8 cellular contexts compared by ENCODE assay signal in the genomic region with DNA sequence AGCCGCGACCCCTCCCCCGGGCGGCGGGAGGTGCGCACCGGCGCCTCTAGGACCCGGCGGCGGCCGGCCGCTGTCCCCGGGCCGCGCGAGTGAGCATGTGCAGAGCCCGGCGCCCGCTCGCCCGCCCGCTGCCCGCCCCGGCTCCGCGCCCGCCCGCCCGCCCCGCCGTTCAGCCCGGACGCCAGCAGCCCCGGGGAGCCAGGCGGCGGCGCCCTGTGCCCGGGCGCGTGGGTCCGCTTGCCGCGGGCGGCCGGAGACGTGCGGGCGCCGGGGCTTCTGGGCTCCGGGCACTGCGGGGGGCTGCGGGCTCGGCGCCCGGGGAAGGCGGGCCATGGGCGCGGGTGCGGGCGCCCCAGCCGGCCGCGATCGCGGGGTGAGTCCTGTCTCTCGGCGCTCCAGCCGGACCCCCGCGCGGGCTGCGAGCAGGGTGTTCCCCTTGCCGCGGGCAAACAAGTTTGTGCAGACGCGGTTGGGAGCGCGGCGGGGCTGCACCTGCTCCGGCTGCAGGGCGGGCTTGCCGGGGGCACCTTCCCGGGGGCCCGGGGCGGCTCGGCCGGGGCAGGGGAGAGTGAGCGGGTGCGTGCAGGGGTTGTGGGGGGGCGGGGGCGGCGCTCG. TPM values are rescaled to one million over a fixed set of nuclear protein-coding genes. Genes with fewer than 3 reads are reported as not detected.
A peak's percentile ranks its signal among the peaks of the same experiment; 100 is the strongest.
DNase-seq lines count a peak whose midpoint lies in the region.

A gene (plus strand): TSS at position 100 of the 615 bp plus-strand sequence. CDS start 10,280 bp downstream, outside the sequence.

- POLR2A ChIA-PET in activated CD4-positive, alpha-beta memory T cell treated with anti-CD3 and anti-CD28 coated beads for 36 hours (lab: Charles Lee) = no interaction called here
- POLR2A ChIA-PET in activated CD4-positive, alpha-beta memory T cell treated with anti-CD3 and anti-CD28 coated beads, Interleukin-2, amount 10 ng/mL, durations not matched to agents 7 days and 5 days (lab: Charles Lee) = no interaction called here

- H3K9ac ChIP-seq in rectal smooth muscle tissue (ENCODE audit: low read length) = no peak within 1 kb of the TSS

- peaks cover 46% of the 10 kb centered on the region for H3K27me3 Mint-ChIP-seq in activated CD4-positive, alpha-beta memory T cell treated with anti-CD3 and anti-CD28 coated beads for 36 hours
- H3K27me3 Mint-ChIP-seq in activated CD4-positive, alpha-beta memory T cell treated with anti-CD3 and anti-CD28 coated beads, Interleukin-2, amount 10 ng/mL, durations not matched to agents 7 days and 5 days = peaks cover 50% of the 10 kb centered on the region
- peaks cover 68% of the 10 kb centered on the region for H3K27me3 Mint-ChIP-seq in activated naive CD8-positive, alpha-beta T cell treated with anti-CD3 and anti-CD28 coated beads for 36 hours

- DNase-seq in activated CD4-positive, alpha-beta memory T cell treated with anti-CD3 and anti-CD28 coated beads for 36 hours = no peak
- DNase-seq in activated CD4-positive, alpha-beta memory T cell treated with anti-CD3 and anti-CD28 coated beads, Interleukin-2, amount 10 ng/mL, durations not matched to agents 7 days and 5 days = no peak
- DNase-seq in activated naive CD8-positive, alpha-beta T cell treated with anti-CD3 and anti-CD28 coated beads for 36 hours = peak; percentile 19
- DNase-seq in hippocampal formation (lab: John Stamatoyannopoulos, UW) (peak; percentile 57 to 58), HPDE6-E6E7 (ENCODE audit: extremely low spot score) (no peak), NCI-H524 treated with DMSO at 0.1 percent for 48 hours (lab: John Stamatoyannopoulos, UW) (no peak), epidermal melanocyte (ENCODE audit: insufficient read length, low spot score) (no peak)

- H3K27ac ChIP-seq in rectal smooth muscle tissue (ENCODE audit: low read depth, low read length) = no peak within 1 kb of the TSS

- H3K36me3 ChIP-seq in rectal smooth muscle tissue (ENCODE audit: control insufficient read depth, insufficient read depth, low read length) = no peaks in the 10 kb centered on the region

- peaks cover 5% of the 10 kb centered on the region for H3K4me1 ChIP-seq in rectal smooth muscle tissue (ENCODE audit: control insufficient read depth, insufficient read depth, low read length)

- H3K9me3 Mint-ChIP-seq in activated CD4-positive, alpha-beta memory T cell treated with anti-CD3 and anti-CD28 coated beads for 36 hours = no peaks in the 10 kb centered on the region
- no peaks in the 10 kb centered on the region for H3K9me3 Mint-ChIP-seq in activated CD4-positive, alpha-beta memory T cell treated with anti-CD3 and anti-CD28 coated beads, Interleukin-2, amount 10 ng/mL, durations not matched to agents 7 days and 5 days
- H3K9me3 Mint-ChIP-seq in activated naive CD8-positive, alpha-beta T cell treated with anti-CD3 and anti-CD28 coated beads for 36 hours = no peaks in the 10 kb centered on the region

- H3K27me3 ChIP-seq in rectal smooth muscle tissue (ENCODE audit: control insufficient read depth, insufficient read depth, low read length) = peaks cover 9% of the 10 kb centered on the region

- peak within 1 kb of the TSS; percentile 70 for H3K4me3 ChIP-seq in rectal smooth muscle tissue (ENCODE audit: low read length)

- H3K4me3 Mint-ChIP-seq in activated CD4-positive, alpha-beta memory T cell treated with anti-CD3 and anti-CD28 coated beads for 36 hours = peak within 1 kb of the TSS; percentile 72
- H3K4me3 Mint-ChIP-seq in activated CD4-positive, alpha-beta memory T cell treated with anti-CD3 and anti-CD28 coated beads, Interleukin-2, amount 10 ng/mL, durations not matched to agents 7 days and 5 days = no peak within 1 kb of the TSS
- peak within 1 kb of the TSS; percentile 76 for H3K4me3 Mint-ChIP-seq in activated naive CD8-positive, alpha-beta T cell treated with anti-CD3 and anti-CD28 coated beads for 36 hours

- no peaks in the 10 kb centered on the region for H3K36me3 Mint-ChIP-seq in activated CD4-positive, alpha-beta memory T cell treated with anti-CD3 and anti-CD28 coated beads for 36 hours
- peaks cover 5% of the 10 kb centered on the region for H3K36me3 Mint-ChIP-seq in activated CD4-positive, alpha-beta memory T cell treated with anti-CD3 and anti-CD28 coated beads, Interleukin-2, amount 10 ng/mL, durations not matched to agents 7 days and 5 days (ENCODE audit: low read depth)
- H3K36me3 Mint-ChIP-seq in activated naive CD8-positive, alpha-beta T cell treated with anti-CD3 and anti-CD28 coated beads for 36 hours = peaks cover 3% of the 10 kb centered on the region

- CTCF ChIA-PET in activated CD4-positive, alpha-beta memory T cell treated with anti-CD3 and anti-CD28 coated beads for 36 hours (lab: Charles Lee) = interaction anchor here (0.6 kb wide), 1 partner anchor 345 kb away, joined by 3 read pairs; no protein-coding TSS in a partner anchor
- CTCF ChIA-PET in activated CD4-positive, alpha-beta memory T cell treated with anti-CD3 and anti-CD28 coated beads, Interleukin-2, amount 10 ng/mL, durations not matched to agents 7 days and 5 days (lab: Charles Lee) = no interaction called here

- intact Hi-C loops in activated CD4-positive, alpha-beta memory T cell treated with anti-CD3 and anti-CD28 coated beads for 36 hours (cut with micrococcal nuclease) = loop anchor here (10.0 kb wide), 1 partner anchor 486 kb away; a partner anchor contains a TSS

- H3K4me1 Mint-ChIP-seq in activated CD4-positive, alpha-beta memory T cell treated with anti-CD3 and anti-CD28 coated beads for 36 hours (ENCODE audit: low read depth) = peaks cover 10% of the 10 kb centered on the region
- peaks cover 8% of the 10 kb centered on the region for H3K4me1 Mint-ChIP-seq in activated CD4-positive, alpha-beta memory T cell treated with anti-CD3 and anti-CD28 coated beads, Interleukin-2, amount 10 ng/mL, durations not matched to agents 7 days and 5 days
- peaks cover 9% of the 10 kb centered on the region for H3K4me1 Mint-ChIP-seq in activated naive CD8-positive, alpha-beta T cell treated with anti-CD3 and anti-CD28 coated beads for 36 hours

- H3K27ac Mint-ChIP-seq in activated CD4-positive, alpha-beta memory T cell treated with anti-CD3 and anti-CD28 coated beads for 36 hours = no peak within 1 kb of the TSS
- no peak within 1 kb of the TSS for H3K27ac Mint-ChIP-seq in activated CD4-positive, alpha-beta memory T cell treated with anti-CD3 and anti-CD28 coated beads, Interleukin-2, amount 10 ng/mL, durations not matched to agents 7 days and 5 days
- H3K27ac Mint-ChIP-seq in activated naive CD8-positive, alpha-beta T cell treated with anti-CD3 and anti-CD28 coated beads for 36 hours = no peak within 1 kb of the TSS

RNA-seq across cellular contexts. Expression of the gene that starts here (rescaled TPM):
- total RNA-seq in activated CD4-positive, alpha-beta memory T cell treated with anti-CD3 and anti-CD28 coated beads for 36 hours = under 1 TPM; 0.50 to 0.53 TPM
- not detected for total RNA-seq in activated CD4-positive, alpha-beta memory T cell treated with anti-CD3 and anti-CD28 coated beads, Interleukin-2, amount 10 ng/mL, durations not matched to agents 7 days and 5 days
- total RNA-seq in activated naive CD8-positive, alpha-beta T cell treated with anti-CD3 and anti-CD28 coated beads for 36 hours = under 1 TPM; 0.20 to 0.27 TPM

Comparison
In these comparisons a context has a peak if more than half of its experiments do, and no peak if none do; other contexts are left out.
1. Peak in DNase-seq in activated naive CD8-positive, alpha-beta T cell treated with anti-CD3 and anti-CD28 coated beads for 36 hours; RNA of the gene not detected or under 1 TPM.
2. DNase-seq: peak in hippocampal formation (2 of 2); none in activated CD4-positive, alpha-beta memory T cell treated with anti-CD3 and anti-CD28 coated beads for 36 hours (single experiment), activated CD4-positive, alpha-beta memory T cell treated with anti-CD3 and anti-CD28 coated beads, Interleukin-2, amount 10 ng/mL, durations not matched to agents 7 days and 5 days (single experiment), HPDE6-E6E7 (single experiment), NCI-H524 treated with DMSO at 0.1 percent for 48 hours (single experiment) and epidermal melanocyte (single experiment).